In genomic region chr12:56998981-56999380, GRCh38 we compare ENCODE assay signal across 10 cellular contexts. TPM values are rescaled to one million over a fixed set of nuclear protein-coding genes. Genes with fewer than 3 reads are reported as not detected.
DNase-seq lines count a peak whose midpoint lies in the region; ATAC-seq and TF ChIP-seq lines count a peak whose summit lies in the region.
"Had no signal": no experiment of that assay in that cellular context is flagged by ENCODE, and none has a peak within 500 bp of the region (broad histone marks: within the 10 kb centered on the region; RNA-seq: fewer than 3 reads in every experiment).

No MANE protein-coding gene starts in this region.

- H2AFZ ChIP-seq in KMS-11 (ENCODE audit: low read depth): no peak overlapping the region

- intact Hi-C loops in posterior vena cava (cut with DNase I): loop anchor here in 1 of 2 donors (2.0 kb wide), 1 partner anchor 18 kb away; no protein-coding TSS in a partner anchor

- peak overlapping the region; percentile 34; the same call in 1 of the 2 replicates for H3K27ac ChIP-seq in KMS-11

- H3K4me3 ChIP-seq in KMS-11 (IDR thresholded peaks at IDR 0.05; ENCODE audit: insufficient read depth, low read depth, low read length): no peak overlapping the region

- peak overlapping the region in 5 of 8 donors; percentile 3 to 28 (median 10) for H3K4me3 Mint-ChIP-seq in naive B cell

- peaks cover 8 to 12% of the 10 kb centered on the region in 2 donors for H3K36me3 Mint-ChIP-seq in naive B cell

- H3K27ac Mint-ChIP-seq in naive B cell: peak overlapping the region in 4 of 6 donors; percentile 44 to 80 (median 63)

- H3K4me1 Mint-ChIP-seq in naive B cell: peaks cover 37 to 51% (median 43%) of the 10 kb centered on the region in 3 donors

- no peak for TF ChIP-seq CTCF in KMS-11 (conservative IDR thresholded peaks at IDR 0.05; ENCODE audit: low read depth, low read length)

- no peaks in the 10 kb centered on the region for H3K27me3 ChIP-seq in KMS-11 (ENCODE audit: insufficient read depth, low read depth)

- H4K20me1 ChIP-seq in KMS-11 (ENCODE audit: insufficient read depth): 0 out of 2 replicates have a peak, but pooled peaks cover 4% of the 10 kb centered on the region

- H3K4me1 ChIP-seq in KMS-11 (ENCODE audit: low read depth, poor library complexity, severe bottlenecking): peaks cover 31% of the 10 kb centered on the region

- H3K27me3 Mint-ChIP-seq in naive B cell: no peaks in the 10 kb centered on the region

- H3K9ac ChIP-seq in KMS-11: no peak overlapping the region

- peak; percentile 83 for ATAC-seq in GM18511 (IDR thresholded peaks at IDR 0.05; ENCODE audit: unreplicated experiment)
- peak; percentile 63 for ATAC-seq in GM21737 (IDR thresholded peaks at IDR 0.05; ENCODE audit: unreplicated experiment)
- ATAC-seq in naive B cell (ENCODE audit: low read depth in 2 of 2): peak; percentile 62 to 68

- peak overlapping the region; percentile 56 for H3K4me2 ChIP-seq in KMS-11

- H3K9me3 Mint-ChIP-seq in naive B cell: no peaks in the 10 kb centered on the region

- H3K36me3 ChIP-seq in KMS-11 (ENCODE audit: insufficient read depth): no peaks in the 10 kb centered on the region; the same call in 1 of the 2 replicates

- H3K79me2 ChIP-seq in KMS-11 (ENCODE audit: insufficient read depth, low read depth): peaks cover 30% of the 10 kb centered on the region; the same call in 1 of the 2 replicates

- DNase-seq in naive B cell (no peak), NCI-H1694 treated with DMSO at 0.1 percent for 48 hours (lab: John Stamatoyannopoulos, UW) (no peak), NCI-H2081 (lab: John Stamatoyannopoulos, UW) (no peak), COR-L47 (lab: John Stamatoyannopoulos, UW) (no peak), posterior vena cava (ENCODE audit: low spot score) (no peak)
- DNase-seq: Karpas-422 had no signal

RNA-seq across cellular contexts. Expression of gene ZBTB39, which starts 7.4 kb away (rescaled TPM):
- 1 to 10 TPM; 2.0 to 4.8 (median 2.6) TPM for polyA plus RNA-seq in naive B cell (ENCODE audit: low read depth in 6 of 6)
- total RNA-seq in posterior vena cava: 1 to 10 TPM; 4.8 to 5.6 TPM

RNA-seq across cellular contexts. Expression of gene TAC3, which starts 17.3 kb away (rescaled TPM):
- polyA plus RNA-seq in naive B cell (ENCODE audit: low read depth in 6 of 6): not detected
- total RNA-seq in posterior vena cava: under 1 TPM in 1 of 2 donors, not detected in 1; 0.33 TPM
- polyA plus RNA-seq: keratinocyte had no signal

RNA-seq across cellular contexts. Expression of gene RDH16, which starts 41.6 kb away (rescaled TPM):
- under 1 TPM in 1 of 6 donors, not detected in 5; 0.41 TPM for polyA plus RNA-seq in naive B cell (ENCODE audit: low read depth in 6 of 6)
- under 1 TPM; 0.19 to 0.51 TPM for total RNA-seq in posterior vena cava

RNA-seq across cellular contexts. Expression of gene MYO1A, which starts 50.9 kb away (rescaled TPM):
- not detected for polyA plus RNA-seq in naive B cell (ENCODE audit: low read depth in 6 of 6)
- total RNA-seq in posterior vena cava: 1 to 10 TPM in 1 of 2 donors, under 1 TPM in 1; 0.28 to 1.0 TPM
